In genomic region chrX:38890963-38891362, GRCh38 we compare ENCODE assay signal across 16 cellular contexts.
A peak's percentile ranks its signal among the peaks of the same experiment; 100 is the strongest.
DNase-seq lines count a peak whose midpoint lies in the region; ATAC-seq, FAIRE-seq and TF ChIP-seq lines count a peak whose summit lies in the region.
"Had no signal": no experiment of that assay in that cellular context is flagged by ENCODE, and none has a peak within 500 bp of the region (broad histone marks: within the 10 kb centered on the region; RNA-seq: fewer than 3 reads in every experiment).

No MANE protein-coding gene starts in this region.

- no peak overlapping the region for H2AFZ ChIP-seq in OCI-LY7 (ENCODE audit: low read length)

- no peak for ATAC-seq in gastroesophageal sphincter
- ATAC-seq: A549, Right ventricle myocardium inferior had no signal

- peak; percentile 49 for FAIRE-seq in GM18507 (lab: Jason Lieb, UNC)
- FAIRE-seq in small intestine (lab: Jason Lieb, UNC) = no peak
- FAIRE-seq: A549, K562 had no signal

- CTCF ChIA-PET in OCI-LY7 (lab: Charles Lee; ENCODE audit: unreplicated experiment) = interaction anchor here (0.7 kb wide), 1 partner anchor 16 kb away, joined by 3 read pairs; no protein-coding TSS in a partner anchor

- intact Hi-C loops in OCI-LY7 (cut with micrococcal nuclease; ENCODE audit: unreplicated experiment) = no loop called here
- intact Hi-C loops in adrenal gland (cut with DNase I) = no loop called here

- no peaks in the 10 kb centered on the region for H3K36me3 ChIP-seq in OCI-LY7 (ENCODE audit: insufficient read depth, low read length)
- H3K36me3 ChIP-seq in liver (ENCODE audit: control insufficient read depth in 4 of 4, insufficient read depth in 3 of 4, low read depth in 1 of 4, low read length in 3 of 4) = no peaks in the 10 kb centered on the region
- no peaks in the 10 kb centered on the region for H3K36me3 ChIP-seq in small intestine (ENCODE audit: control insufficient read depth in 2 of 2, insufficient read depth in 2 of 2, low read length in 2 of 2)
- no peaks in the 10 kb centered on the region for H3K36me3 ChIP-seq in gastroesophageal sphincter
- no peaks in the 10 kb centered on the region for H3K36me3 ChIP-seq in adrenal gland (replicated peaks in 1 of 2)

- no TSS peak for BruUV-seq in OCI-LY7 (replicated peaks; lab: Mats Ljungman, UMichigan)

- TF ChIP-seq EP300 in gastroesophageal sphincter (IDR thresholded peaks at IDR 0.05) = no peak

- H3K4me2 ChIP-seq in OCI-LY7 (ENCODE audit: low read length) = peak overlapping the region; percentile 48; the same call in 1 of the 2 replicates
- H3K4me2 ChIP-seq: A549 had no signal

- H3K4me3 ChIP-seq in OCI-LY7 (ENCODE audit: low read depth, low read length, poor library complexity, severe bottlenecking) (no peak overlapping the region), liver (ENCODE audit: low read depth in 1 of 3, low read length in 3 of 3) (no peak overlapping the region), small intestine (ENCODE audit: low read depth in 1 of 2, low read length in 2 of 2) (no peak overlapping the region), gastroesophageal sphincter (no peak overlapping the region), adrenal gland (no peak overlapping the region)
- H3K4me3 ChIP-seq: A549, K562 had no signal

- 30% methylated on average over 6 of the region's 6 CpGs for WGBS in liver
- 37 to 72% (median 48%) methylated on average over 6 of the region's 6 CpGs for WGBS in small intestine, 3 donors
- 70 to 85% methylated on average over 2 to 3 of the region's 6 CpGs for WGBS in gastroesophageal sphincter (ENCODE audit: low coverage in 1 of 2), 2 donors
- 58 to 91% (median 75%) methylated on average over 3 to 6 of the region's 6 CpGs for WGBS in adrenal gland, 4 donors

- no peaks in the 10 kb centered on the region for H3K9me2 ChIP-seq in OCI-LY7 (ENCODE audit: insufficient read depth, low read length)

- no peaks in the 10 kb centered on the region for H4K20me1 ChIP-seq in OCI-LY7 (ENCODE audit: insufficient read depth, low read length)

- no peak for TF ChIP-seq CTCF in OCI-LY7 (conservative IDR thresholded peaks at IDR 0.05; ENCODE audit: low read length)
- TF ChIP-seq CTCF in liver (IDR thresholded peaks at IDR 0.05; ENCODE audit: low read depth, low read length, missing input control) = no peak
- TF ChIP-seq CTCF in gastroesophageal sphincter (IDR thresholded peaks at IDR 0.05) = no peak
- TF ChIP-seq CTCF in adrenal gland (IDR thresholded peaks at IDR 0.05) = no peak

- TF ChIP-seq RAD21 in liver (IDR thresholded peaks at IDR 0.05) = peak; percentile 39 to 60

- POLR2A ChIA-PET in OCI-LY7 (lab: Charles Lee) = interaction anchor here (1.0 to 3.0 kb wide), 3 partner anchors 11 to 84 kb away, joined by 3 to 19 read pairs (median 3); no protein-coding TSS in a partner anchor

- H3K27me3 ChIP-seq in liver (ENCODE audit: control insufficient read depth in 4 of 4, insufficient read depth in 4 of 4, low read length in 3 of 4) = peaks cover 0 to 3% (median 0%) of the 10 kb centered on the region in 4 donors
- no peaks in the 10 kb centered on the region for H3K27me3 ChIP-seq in small intestine (ENCODE audit: control insufficient read depth in 2 of 2, insufficient read depth in 2 of 2, low read length in 2 of 2)
- H3K27me3 ChIP-seq in gastroesophageal sphincter = no peaks in the 10 kb centered on the region
- peaks cover 10% of the 10 kb centered on the region for H3K27me3 ChIP-seq in adrenal gland

- DNase-seq in GM18507 (ENCODE audit: extremely low spot score, insufficient read length, low read depth) (no peak), OCI-LY7 (ENCODE audit: low spot score) (no peak), small intestine (peak; percentile 79), GDM1 (lab: John Stamatoyannopoulos, UW) (no peak), NCI-H1048 (lab: John Stamatoyannopoulos, UW) (no peak), adrenal gland (no peak)
- DNase-seq: DMS79 treated with DMSO at 0.1 percent for 48 hours, NCI-H1105, NCI-H2029 treated with DMSO at 0.1 percent for 48 hours, NCI-H510A treated with DMSO at 0.1 percent for 48 hours, NCI-H748 treated with DMSO at 0.1 percent for 48 hours had no signal

- H3K27ac ChIP-seq in OCI-LY7 (ENCODE audit: low read depth, low read length, poor library complexity, severe bottlenecking) (no peak overlapping the region), liver (ENCODE audit: low read depth in 1 of 2, low read length in 2 of 2) (no peak overlapping the region), small intestine (ENCODE audit: low read depth in 1 of 2, low read length in 1 of 2) (no peak overlapping the region), gastroesophageal sphincter (no peak overlapping the region), adrenal gland (no peak overlapping the region)
- H3K27ac ChIP-seq: A549 had no signal

- TF ChIP-seq POLR2A in gastroesophageal sphincter (IDR thresholded peaks at IDR 0.05) (no peak), adrenal gland (IDR thresholded peaks at IDR 0.05) (no peak)

- H3K79me2 ChIP-seq in OCI-LY7 (ENCODE audit: insufficient read depth, low read depth, low read length) = no peaks in the 10 kb centered on the region

- peaks cover 13% of the 10 kb centered on the region for H3K4me1 ChIP-seq in OCI-LY7 (ENCODE audit: insufficient read depth, low read length, poor library complexity, severe bottlenecking)
- peaks cover 3 to 15% (median 10%) of the 10 kb centered on the region in 4 donors for H3K4me1 ChIP-seq in liver (ENCODE audit: control insufficient read depth in 4 of 4, insufficient read depth in 4 of 4, low read length in 3 of 4)
- peaks cover 0 to 3% of the 10 kb centered on the region in 2 donors for H3K4me1 ChIP-seq in small intestine (ENCODE audit: control insufficient read depth in 2 of 2, insufficient read depth in 1 of 2, low read depth in 1 of 2, low read length in 1 of 2)
- no peaks in the 10 kb centered on the region for H3K4me1 ChIP-seq in gastroesophageal sphincter
- H3K4me1 ChIP-seq in adrenal gland (replicated peaks in 1 of 2) = no peaks in the 10 kb centered on the region
- H3K4me1 ChIP-seq: A549 had no signal

- H3K9me3 ChIP-seq in OCI-LY7 (ENCODE audit: low read length) = no peaks in the 10 kb centered on the region
- H3K9me3 ChIP-seq in liver (ENCODE audit: control insufficient read depth in 4 of 4, low read length in 3 of 4) = no peaks in the 10 kb centered on the region
- H3K9me3 ChIP-seq in small intestine (ENCODE audit: control insufficient read depth, low read depth) = no peaks in the 10 kb centered on the region
- no peaks in the 10 kb centered on the region for H3K9me3 ChIP-seq in gastroesophageal sphincter
- no peaks in the 10 kb centered on the region for H3K9me3 ChIP-seq in adrenal gland (replicated peaks in 1 of 3)
- H3K9me3 ChIP-seq: A549 had no signal

- no peak overlapping the region for H3K9ac ChIP-seq in liver (ENCODE audit: low read depth in 1 of 2, low read length in 2 of 2)

TF ChIP-seq in liver, 16 proteins besides CTCF, POLR2A, EP300 and RAD21 (continues in another document):
- TF ChIP-seq EGR1 (IDR thresholded peaks at IDR 0.05; ENCODE audit: low read depth in 2 of 2) (no peak), HNF4G (IDR thresholded peaks at IDR 0.05) (peak; percentile 88), GABPA (IDR thresholded peaks at IDR 0.05 in 1 of 2, conservative IDR thresholded peaks at IDR 0.05 in 1 of 2) (no peak), FOXA2 (IDR thresholded peaks at IDR 0.05) (peak; percentile 75), ATF3 (IDR thresholded peaks at IDR 0.05) (peak; percentile 37), REST (IDR thresholded peaks at IDR 0.05) (no peak), YY1 (IDR thresholded peaks at IDR 0.05) (peak; percentile 70), SP1 (IDR thresholded peaks at IDR 0.05) (peak; percentile 96), HNF4A (conservative IDR thresholded peaks at IDR 0.05) (peak; percentile 93 to 97), ZBTB33 (IDR thresholded peaks at IDR 0.05) (peak; percentile 55)
